ENCODE assay signal across 9 cellular contexts in genomic region chr3:159761377-159761776, GRCh38.
A peak's percentile ranks its signal among the peaks of the same experiment; 100 is the strongest.
DNase-seq lines count a peak whose midpoint lies in the region; ATAC-seq and TF ChIP-seq lines count a peak whose summit lies in the region.
"Had no signal": no experiment of that assay in that cellular context is flagged by ENCODE, and none has a peak within 500 bp of the region (broad histone marks: within the 10 kb centered on the region; RNA-seq: fewer than 3 reads in every experiment).

No MANE protein-coding gene starts in this region.

- no peaks in the 10 kb centered on the region for H3K27me3 ChIP-seq in right lobe of liver
- no peaks in the 10 kb centered on the region for H3K27me3 ChIP-seq in upper lobe of left lung

- H3K4me3 ChIP-seq in right lobe of liver (no peak overlapping the region), upper lobe of left lung (no peak overlapping the region)

- ATAC-seq in right lobe of liver (peak; percentile 28 to 49 (median 42)), upper lobe of left lung (ENCODE audit: low FRiP score in 2 of 2) (no peak)

- intact Hi-C loops in right lobe of liver (cut with DNase I) = no loop called here

- WGBS in right lobe of liver (ENCODE audit: insufficient coverage, low coverage, low lambda C conversion rate, missing lambda C conversion rate) = 14% methylated on average over 1 of the region's 1 CpG
- WGBS in upper lobe of left lung, 2 donors = 27 to 42% methylated on average over 1 of the region's 1 CpG

- H3K9me3 ChIP-seq in right lobe of liver = no peaks in the 10 kb centered on the region
- no peaks in the 10 kb centered on the region for H3K9me3 ChIP-seq in upper lobe of left lung

- H3K36me3 ChIP-seq in right lobe of liver = no peaks in the 10 kb centered on the region
- no peaks in the 10 kb centered on the region for H3K36me3 ChIP-seq in upper lobe of left lung

- H3K27ac ChIP-seq in right lobe of liver (peak overlapping the region; percentile 48 to 86 (median 75)), upper lobe of left lung (peak overlapping the region; percentile 89 to 94 (median 92))

- TF ChIP-seq EP300 in upper lobe of left lung (IDR thresholded peaks at IDR 0.05) = no peak

- TF ChIP-seq CTCF in right lobe of liver (IDR thresholded peaks at IDR 0.05) = no peak
- TF ChIP-seq CTCF in upper lobe of left lung (IDR thresholded peaks at IDR 0.05) = no peak

- DNase-seq in NCI-H82 (lab: John Stamatoyannopoulos, UW) (peak; percentile 50), NCI-H82 treated with DMSO at 0.1 percent for 48 hours (lab: John Stamatoyannopoulos, UW; ENCODE audit: unreplicated experiment) (no peak), cerebellum (ENCODE audit: low spot score) (peak; percentile 76), right lobe of liver (peak; percentile 69 to 85 (median 73)), upper lobe of left lung (peak in 1 of 2 donors; percentile 41), NCI-H526 (lab: John Stamatoyannopoulos, UW) (no peak)
- no peak for DNase-seq in activated CD4-positive, alpha-beta T cell treated with anti-CD3 and anti-CD28 coated beads for 48 hours
- no peak for DNase-seq in stimulated activated CD4-positive, alpha-beta T cell treated with anti-CD3 and anti-CD28 coated beads, Interleukin-2, amount 100 ng/mL, for 48 hours

- no peak for TF ChIP-seq POLR2A in right lobe of liver (IDR thresholded peaks at IDR 0.05)
- no peak for TF ChIP-seq POLR2A in upper lobe of left lung (IDR thresholded peaks at IDR 0.05)

- H3K4me1 ChIP-seq in right lobe of liver (peaks cover 0 to 43% (median 22%) of the 10 kb centered on the region in 4 donors), upper lobe of left lung (peaks cover 15 to 49% (median 29%) of the 10 kb centered on the region in 4 donors)
- H3K4me1 ChIP-seq: parathyroid adenoma had no signal

Comparison
In these comparisons a context has a peak if more than half of its experiments do, and no peak if none do; other contexts are left out.
1. DNase-seq: peak in NCI-H82 (single experiment), cerebellum (single experiment) and right lobe of liver (3 of 3); none in NCI-H82 treated with DMSO at 0.1 percent for 48 hours (single experiment), NCI-H526 (0 of 2), activated CD4-positive, alpha-beta T cell treated with anti-CD3 and anti-CD28 coated beads for 48 hours (single experiment) and stimulated activated CD4-positive, alpha-beta T cell treated with anti-CD3 and anti-CD28 coated beads, Interleukin-2, amount 100 ng/mL, for 48 hours (0 of 2).
2. ATAC-seq: peak in right lobe of liver (4 of 4); none in upper lobe of left lung (0 of 2).